ENCODE assay signal across 7 cellular contexts in the genomic region with DNA sequence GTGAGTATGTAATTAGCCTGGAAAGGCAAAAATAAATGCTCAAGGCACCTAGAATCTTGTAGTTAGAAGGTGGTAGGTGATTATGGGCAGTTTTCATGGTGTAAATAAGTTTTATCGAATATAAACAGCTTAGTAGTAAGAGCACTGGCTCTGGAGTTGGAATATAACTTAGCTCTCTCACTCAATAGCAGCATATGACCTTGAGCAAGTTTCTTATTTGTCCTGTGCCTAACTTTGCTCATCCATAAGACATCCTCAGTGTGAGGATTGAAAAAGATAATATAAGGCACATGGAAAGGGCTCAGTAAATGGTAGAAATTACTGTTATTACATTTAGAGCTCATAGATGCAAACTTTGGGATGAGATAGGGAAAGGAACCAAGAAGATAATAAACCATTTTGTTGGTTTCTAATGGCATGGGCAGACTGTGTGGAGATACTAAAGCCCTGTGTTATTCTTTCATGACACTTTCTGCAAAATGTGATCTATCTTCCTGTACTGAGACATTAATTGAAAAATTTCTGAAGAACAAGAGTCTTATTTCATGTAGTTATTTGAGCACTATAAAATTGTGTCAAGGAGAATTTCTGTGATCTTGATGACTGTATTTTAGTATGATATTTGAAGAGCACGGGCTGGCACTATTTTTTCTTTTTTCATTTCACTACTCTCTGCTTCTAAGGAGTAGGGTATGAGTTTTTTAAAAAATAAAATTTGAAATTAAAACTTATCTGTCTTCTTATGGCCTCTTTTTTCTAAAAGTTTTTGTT. TPM values are rescaled to one million over a fixed set of nuclear protein-coding genes. Genes with fewer than 3 reads are reported as not detected.
DNase-seq lines count a peak whose midpoint lies in the region; ATAC-seq and TF ChIP-seq lines count a peak whose summit lies in the region.

No MANE protein-coding gene starts in this region.

- no peaks in the 10 kb centered on the region for H3K9me3 Mint-ChIP-seq in HFFc6
- H3K9me3 Mint-ChIP-seq in stimulated activated naive B cell treated with anti-CD40 and anti-IgM and Interleukin-4, amounts not matched to agents 10 μg/mL and 1 μg/mL and 100 μg/mL, for 72 hours = peaks cover 0 to 2% of the 10 kb centered on the region in 2 donors

- H3K36me3 ChIP-seq in gastroesophageal sphincter = no peaks in the 10 kb centered on the region

- H3K27me3 ChIP-seq in gastroesophageal sphincter = no peaks in the 10 kb centered on the region

- H3K27ac ChIP-seq in gastroesophageal sphincter (peak overlapping the region in 3 of 4 donors; percentile 19 to 99 (median 51)), RWPE1 (no peak overlapping the region)

- CTCF ChIA-PET in RWPE1 (lab: Yijun Ruan, JAX) = interaction anchor here (0.5 to 1.1 kb wide), 4 partner anchors 50 to 241 kb away, joined by 3 to 5 read pairs (median 4); partner anchors contain the start of gene SFR1

- no peak for TF ChIP-seq EP300 in gastroesophageal sphincter (IDR thresholded peaks at IDR 0.05)

- H3K9me3 ChIP-seq in gastroesophageal sphincter = no peaks in the 10 kb centered on the region

- WGBS in gastroesophageal sphincter (ENCODE audit: low coverage in 1 of 2), 2 donors = 37% methylated on average over 2 of the region's 2 CpGs

- H3K27me3 Mint-ChIP-seq in HFFc6 (ENCODE audit: insufficient read depth) = peaks cover 3% of the 10 kb centered on the region; the same call in 1 of the 2 replicates
- H3K27me3 Mint-ChIP-seq in stimulated activated naive B cell treated with anti-CD40 and anti-IgM and Interleukin-4, amounts not matched to agents 10 μg/mL and 1 μg/mL and 100 μg/mL, for 72 hours = no peaks in the 10 kb centered on the region

- TF ChIP-seq CTCF in HFFc6 (IDR thresholded peaks at IDR 0.05) = no peak
- TF ChIP-seq CTCF in WI38 (IDR thresholded peaks at IDR 0.05; ENCODE audit: low read depth, low read length) = no peak
- TF ChIP-seq CTCF in gastroesophageal sphincter (IDR thresholded peaks at IDR 0.05) = no peak
- TF ChIP-seq CTCF in RWPE1 (conservative IDR thresholded peaks at IDR 0.05; ENCODE audit: low read depth) = no peak

- H3K4me3 ChIP-seq in WI38 (ENCODE audit: low read depth, low read length) (peak overlapping the region; percentile 39), gastroesophageal sphincter (peak overlapping the region; percentile 83 to 87)

- TF ChIP-seq POLR2A in gastroesophageal sphincter (IDR thresholded peaks at IDR 0.05) = no peak

- H3K27ac Mint-ChIP-seq in HFFc6 = peak overlapping the region; percentile 44; the same call in 1 of the 2 replicates
- H3K27ac Mint-ChIP-seq in stimulated activated naive B cell treated with anti-CD40 and anti-IgM and Interleukin-4, amounts not matched to agents 10 μg/mL and 1 μg/mL and 100 μg/mL, for 72 hours = no peak overlapping the region

- H3K4me1 Mint-ChIP-seq in HFFc6 (ENCODE audit: low read depth) = peaks cover 58% of the 10 kb centered on the region
- H3K4me1 Mint-ChIP-seq in stimulated activated naive B cell treated with anti-CD40 and anti-IgM and Interleukin-4, amounts not matched to agents 10 μg/mL and 1 μg/mL and 100 μg/mL, for 72 hours = peaks cover 21 to 49% of the 10 kb centered on the region in 2 donors

- DNase-seq in HFFc6 = no peak
- DNase-seq in stimulated activated naive B cell treated with anti-CD40 and anti-IgM and Interleukin-4, amounts not matched to agents 10 μg/mL and 1 μg/mL and 100 μg/mL, for 72 hours = no peak
- DNase-seq in RWPE1 (ENCODE audit: low spot score) = no peak
- DNase-seq in NCI-H1417 (lab: John Stamatoyannopoulos, UW) = no peak
- no peak for DNase-seq in stimulated activated CD4-positive, alpha-beta T cell treated with anti-CD3 and anti-CD28 coated beads, Interleukin-4, amount 100 ng/mL, for 1 hour

- peaks cover 0 to 66% (median 3%) of the 10 kb centered on the region in 3 donors for H3K4me1 ChIP-seq in gastroesophageal sphincter

- H3K36me3 Mint-ChIP-seq in HFFc6 (ENCODE audit: low read depth) = peaks cover 3% of the 10 kb centered on the region
- peaks cover 4 to 7% of the 10 kb centered on the region in 2 donors for H3K36me3 Mint-ChIP-seq in stimulated activated naive B cell treated with anti-CD40 and anti-IgM and Interleukin-4, amounts not matched to agents 10 μg/mL and 1 μg/mL and 100 μg/mL, for 72 hours

- H3K4me3 Mint-ChIP-seq in HFFc6 = peak overlapping the region; percentile 100
- peak overlapping the region; percentile 13 to 86 for H3K4me3 Mint-ChIP-seq in stimulated activated naive B cell treated with anti-CD40 and anti-IgM and Interleukin-4, amounts not matched to agents 10 μg/mL and 1 μg/mL and 100 μg/mL, for 72 hours

- no peak for ATAC-seq in gastroesophageal sphincter
- ATAC-seq in stimulated activated naive B cell treated with anti-CD40 and anti-IgM and Interleukin-4, amounts not matched to agents 10 μg/mL and 1 μg/mL and 100 μg/mL, for 72 hours (replicated peaks) = no peak

- POLR2A ChIA-PET in RWPE1 (lab: Yijun Ruan, JAX; ENCODE audit: low non-redundant PET) = no interaction called here

RNA-seq across cellular contexts. Expression of gene SLK, which starts 3.1 kb away (rescaled TPM):
- 10 to 100 TPM; 21.6 to 29.9 (median 27.3) TPM for total RNA-seq in HFFc6 (2021; fragmentation: NEBNext Ultra II Directional; extraction: Animal tissue kit (Norgen Biotek cat#: 25700))
- 100 to 1,000 TPM in 2 of 4 donors, 10 to 100 TPM in 2; 75.0 to 119 (median 107) TPM for total RNA-seq in gastroesophageal sphincter

RNA-seq across cellular contexts. Expression of gene STN1, which starts 52.1 kb away (rescaled TPM):
- total RNA-seq in HFFc6 (2021; fragmentation: NEBNext Ultra II Directional; extraction: Animal tissue kit (Norgen Biotek cat#: 25700)) = 10 to 100 TPM; 12.1 to 15.6 (median 14.7) TPM
- 10 to 100 TPM; 17.1 to 31.6 (median 29.6) TPM for total RNA-seq in gastroesophageal sphincter
